Comparison of ENCODE assay signal across 8 cellular contexts in genomic region chr11:117143871-117144476, GRCh38. TPM values are rescaled to one million over a fixed set of nuclear protein-coding genes. Genes with fewer than 3 reads are reported as not detected.
DNase-seq lines count a peak whose midpoint lies in the region; ATAC-seq and TF ChIP-seq lines count a peak whose summit lies in the region.

TSS of gene PAFAH1B2 (plus strand) at chr11:117144287. CDS start at chr11:117152448, 8,161 bp downstream.

- no peak for TF ChIP-seq CTCF in prostate gland (IDR thresholded peaks at IDR 0.05)

- H3K9me3 ChIP-seq in prostate gland: no peaks in the 10 kb centered on the region

- intact Hi-C loops in left ventricle myocardium superior (cut with micrococcal nuclease): no loop called here
- intact Hi-C loops in prostate gland (cut with DNase I): loop anchor here (5.0 kb wide), 2 partner anchors 33 to 88 kb away; partner anchors contain the start of genes PCSK7, RNF214 and SIDT2

- ATAC-seq in GM18505 (IDR thresholded peaks at IDR 0.05; ENCODE audit: unreplicated experiment) (peak; percentile 94), HG02970 (IDR thresholded peaks at IDR 0.05; ENCODE audit: low FRiP score, unreplicated experiment) (peak; percentile 97), left ventricle myocardium superior (peak; percentile 97)

- no peaks in the 10 kb centered on the region for H3K36me3 ChIP-seq in prostate gland

- no peaks in the 10 kb centered on the region for H3K4me1 ChIP-seq in prostate gland (replicated peaks)

- peak; percentile 87 for TF ChIP-seq POLR2A in GM18505 (IDR thresholded peaks at IDR 0.05; ENCODE audit: borderline replicate concordance, extremely low read depth, insufficient read depth, insufficient read length)
- TF ChIP-seq POLR2A in prostate gland (IDR thresholded peaks at IDR 0.05): peak; percentile 88

- WGBS in prostate gland: under 1% methylated on average over 48 of the region's 48 CpGs

- peak; percentile 72 for DNase-seq in NCI-H187 treated with DMSO at 0.1 percent for 48 hours (lab: John Stamatoyannopoulos, UW)
- peak; percentile 89 to 96 (median 94) for DNase-seq in T-helper 2 cell
- DNase-seq in left ventricle myocardium superior: peak; percentile 97
- DNase-seq in prostate gland (ENCODE audit: low spot score): peak; percentile 95
- DNase-seq in ureter (ENCODE audit: low spot score): peak; percentile 98

- H3K27me3 ChIP-seq in prostate gland (replicated peaks; ENCODE audit: insufficient read depth): no peaks in the 10 kb centered on the region

- H3K27ac ChIP-seq in angular gyrus (ENCODE audit: low read depth, low read length): peak within 1 kb of the TSS; percentile 94
- H3K27ac ChIP-seq in prostate gland: peak within 1 kb of the TSS; percentile 86 to 97

- H3K4me3 ChIP-seq in prostate gland: peak within 1 kb of the TSS; percentile 94 to 95

RNA-seq across cellular contexts. Expression of gene PAFAH1B2, which starts in this region (rescaled TPM):
- total RNA-seq in left ventricle myocardium superior (51.4 TPM), prostate gland (100 to 1,000 TPM in 1 of 2 donors, 10 to 100 TPM in 1; 72.5 to 126 TPM), ureter (77.2 TPM)

Comparison
In these comparisons a context has a peak if more than half of its experiments do, and no peak if none do; other contexts are left out.
1. Peak in every context shown above with its lines: DNase-seq, ATAC-seq, H3K4me3 ChIP-seq and H3K27ac ChIP-seq.